16 cellular contexts compared by ENCODE assay signal in the genomic region with DNA sequence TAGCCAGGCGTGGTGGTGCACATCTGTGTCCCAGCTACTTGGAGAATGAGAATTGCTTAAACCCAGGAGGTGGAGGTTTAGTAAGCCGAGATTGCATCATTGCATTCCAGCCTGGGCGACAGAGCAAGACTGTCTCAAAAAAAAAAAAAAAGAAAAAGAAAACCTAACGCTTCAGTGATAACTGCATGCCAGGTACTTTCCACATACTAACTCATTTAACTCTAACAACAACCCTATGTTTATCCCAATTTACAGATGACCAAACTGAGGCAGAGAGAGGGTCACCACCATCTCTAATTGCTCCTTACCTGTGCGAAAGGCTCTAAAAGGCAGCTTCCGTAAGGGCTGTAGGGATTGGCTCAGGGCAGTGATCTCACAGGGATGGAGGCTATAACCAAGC. TPM values are rescaled to one million over a fixed set of nuclear protein-coding genes. Genes with fewer than 3 reads are reported as not detected.
DNase-seq lines count a peak whose midpoint lies in the region; ATAC-seq, FAIRE-seq and TF ChIP-seq lines count a peak whose summit lies in the region.
"Had no signal": no experiment of that assay in that cellular context is flagged by ENCODE, and none has a peak within 500 bp of the region (broad histone marks: within the 10 kb centered on the region; RNA-seq: fewer than 3 reads in every experiment).

No MANE protein-coding gene starts in this region.

- no peak overlapping the region for H3K9ac ChIP-seq in K562 (ENCODE audit: insufficient read depth in 1 of 2, low read depth in 2 of 2, low read length in 2 of 2)
- no peak overlapping the region for H3K9ac ChIP-seq in PC-3 (ENCODE audit: low read length)

- H3F3A ChIP-seq in PC-3 (ENCODE audit: low read length, unreplicated experiment), result peaks cover 6% of the 10 kb centered on the region

- TF ChIP-seq EP300 in K562 (IDR thresholded peaks at IDR 0.05; ENCODE audit: low read length) (no peak), suprapubic skin (IDR thresholded peaks at IDR 0.05) (no peak)

- H3K9me3 ChIP-seq in K562 (replicated peaks; ENCODE audit: control insufficient read depth, insufficient read depth, low read depth, low read length), result no peaks in the 10 kb centered on the region
- H3K9me3 ChIP-seq in PC-3 (ENCODE audit: low read length), result no peaks in the 10 kb centered on the region
- no peaks in the 10 kb centered on the region for H3K9me3 ChIP-seq in suprapubic skin
- H3K9me3 ChIP-seq: pancreas had no signal

- no peaks in the 10 kb centered on the region for H3K9me1 ChIP-seq in K562 (ENCODE audit: control insufficient read depth, insufficient read depth, low read length)

- in situ Hi-C loops in K562 (cut with MboI), result no loop called here

- FAIRE-seq in K562 (lab: Jason Lieb, UNC), result no peak
- FAIRE-seq: pancreas had no signal

- H3K4me3 ChIP-seq in K562, result no peak overlapping the region
- no peak overlapping the region for H3K4me3 ChIP-seq in PC-3 (ENCODE audit: low read length)
- no peak overlapping the region for H3K4me3 ChIP-seq in suprapubic skin
- H3K4me3 ChIP-seq: pancreas, SK-N-MC had no signal

- no peaks in the 10 kb centered on the region for H3K9me2 ChIP-seq in PC-3 (replicated peaks; ENCODE audit: low read length)

- peak; percentile 67 for DNase-seq in AG09319 (ENCODE audit: extremely low read depth, low read depth)
- DNase-seq in LHCN-M2 (ENCODE audit: low read depth), result peak; percentile 52
- DNase-seq in K562 (ENCODE audit: extremely low read depth in 1 of 4, low spot score in 3 of 4), result no peak
- DNase-seq in kidney tubule cell (ENCODE audit: low spot score), result peak; percentile 91
- DNase-seq in stimulated activated CD4-positive, alpha-beta T cell treated with anti-CD3 and anti-CD28 coated beads, Interleukin-15, amount 100 ng/mL, for 24 hours, result no peak
- DNase-seq in PC-3, result no peak
- no peak for DNase-seq in suprapubic skin (ENCODE audit: low spot score in 2 of 2)
- DNase-seq: activated CD8-positive, alpha-beta T cell treated with anti-CD3 and anti-CD28 coated beads, Interleukin-2, amount 10 ng/mL, durations not matched to agents 7 days and 5 days; activated naive CD8-positive, alpha-beta T cell treated with anti-CD3 and anti-CD28 coated beads, Interleukin-2, amount 10 ng/mL, durations not matched to agents 7 days and 5 days; endodermal cell; islet precursor cell; Kasumi-1; NCI-H510A treated with DMSO at 0.1 percent for 48 hours; pancreas had no signal

- TF ChIP-seq POLR2A in K562 (conservative IDR thresholded peaks at IDR 0.05) (no peak), suprapubic skin (IDR thresholded peaks at IDR 0.05) (no peak)

- H2AFZ ChIP-seq in K562 (ENCODE audit: low read depth, low read length) (no peak overlapping the region), PC-3 (ENCODE audit: low read length) (no peak overlapping the region)

- POLR2A ChIA-PET in K562 (lab: Yijun Ruan, JAX) (no interaction called here), PC-3 (lab: Charles Lee; ENCODE audit: unreplicated experiment) (no interaction called here)

- H3K4me1 ChIP-seq in K562 (replicated peaks in 1 of 2; ENCODE audit: control insufficient read depth in 2 of 2, insufficient read depth in 2 of 2, low read length in 2 of 2), result peaks cover 13 to 18% of the 10 kb centered on the region in 2 experiments; a peak in 4 of 5 replicates
- peaks cover 39% of the 10 kb centered on the region for H3K4me1 ChIP-seq in PC-3 (ENCODE audit: insufficient read depth, low read length)
- H3K4me1 ChIP-seq in suprapubic skin, result peaks cover 24% of the 10 kb centered on the region

- intact Hi-C loops in K562 (cut with micrococcal nuclease), result no loop called here
- intact Hi-C loops in PC-3 (cut with micrococcal nuclease), result no loop called here

- ATAC-seq in K562 (no peak), HG03025 (IDR thresholded peaks at IDR 0.05; ENCODE audit: low FRiP score, unreplicated experiment) (no peak), PC-3 (no peak)
- ATAC-seq: activated CD8-positive, alpha-beta T cell treated with anti-CD3 and anti-CD28 coated beads, Interleukin-2, amount 10 ng/mL, durations not matched to agents 7 days and 5 days had no signal

- 92% methylated on average over 4 of the region's 6 CpGs for WGBS in K562 (ENCODE audit: insufficient coverage, low coverage, missing lambda C conversion rate)
- WGBS in suprapubic skin, result 47% methylated on average over 6 of the region's 6 CpGs

- H3K27me3 ChIP-seq in K562 (ENCODE audit: control insufficient read depth in 2 of 2, insufficient read depth in 2 of 2, low read length in 2 of 2) (no peaks in the 10 kb centered on the region), PC-3 (ENCODE audit: low read length) (no peaks in the 10 kb centered on the region), suprapubic skin (no peaks in the 10 kb centered on the region)
- H3K27me3 ChIP-seq: pancreas had no signal

- 0 out of 2 replicates have a peak, but pooled peaks cover 3% of the 10 kb centered on the region for H4K20me1 ChIP-seq in K562 (replicated peaks; ENCODE audit: control insufficient read depth, insufficient read depth, low read length)
- H4K20me1 ChIP-seq in PC-3 (ENCODE audit: low read length), result peaks cover 12% of the 10 kb centered on the region; the same call in 1 of the 2 replicates

- no TSS peak for BruUV-seq in K562 (replicated peaks; lab: Mats Ljungman, UMichigan)
- BruUV-seq in PC-3 (replicated peaks; lab: Mats Ljungman, UMichigan), result no TSS peak

- no peak overlapping the region for H3K27ac ChIP-seq in K562 (ENCODE audit: extremely low read depth, low read depth, low read length)
- H3K27ac ChIP-seq in PC-3 (ENCODE audit: low read length), result no peak overlapping the region
- H3K27ac ChIP-seq in suprapubic skin, result no peak overlapping the region
- H3K27ac ChIP-seq: SK-N-MC had no signal

- peaks cover 26% of the 10 kb centered on the region; the same call in 2 of the 3 replicates for H3K36me3 ChIP-seq in K562 (ENCODE audit: control insufficient read depth, insufficient read depth, low read length)
- peaks cover 8% of the 10 kb centered on the region for H3K36me3 ChIP-seq in PC-3 (ENCODE audit: low read depth, low read length)
- H3K36me3 ChIP-seq in suprapubic skin, result peaks cover 30% of the 10 kb centered on the region

- H3K79me2 ChIP-seq in K562 (ENCODE audit: control insufficient read depth, insufficient read depth, low read length) (peaks cover 27% of the 10 kb centered on the region), PC-3 (ENCODE audit: low read length) (peaks cover 70% of the 10 kb centered on the region)

- TF ChIP-seq CTCF in AG09319 (IDR thresholded peaks at IDR 0.05; ENCODE audit: low read depth, low read length), result no peak
- no peak for TF ChIP-seq CTCF in K562 (IDR thresholded peaks at IDR 0.05 in 2 of 3, conservative IDR thresholded peaks at IDR 0.05 in 1 of 3; ENCODE audit: insufficient read depth in 2 of 3, low read depth in 1 of 3, low read length in 3 of 3)
- no peak for TF ChIP-seq CTCF in PC-3 (conservative IDR thresholded peaks at IDR 0.05; ENCODE audit: low read depth, low read length)
- TF ChIP-seq CTCF in suprapubic skin (IDR thresholded peaks at IDR 0.05), result no peak

- H3K4me2 ChIP-seq in K562 (ENCODE audit: insufficient read depth, low read length), result no peak overlapping the region
- no peak overlapping the region for H3K4me2 ChIP-seq in PC-3 (ENCODE audit: low read length)

- TF ChIP-seq RAD21 in K562 (CRISPR knock-in tag; conservative IDR thresholded peaks at IDR 0.05 in 1 of 2, IDR thresholded peaks at IDR 0.05 in 1 of 2), result no peak

- CTCF ChIA-PET in K562 (lab: Yijun Ruan, JAX; ENCODE audit: low intra/inter-chr PET ratio), result no interaction called here
- CTCF ChIA-PET in PC-3 (lab: Charles Lee), result no interaction called here

TF ChIP-seq in K562, 482 proteins besides CTCF, POLR2A, EP300 and RAD21:
- TF ChIP-seq TOE1 (IDR thresholded peaks at IDR 0.05; ENCODE audit: borderline replicate concordance) (no peak), TOE1 (CRISPR knock-in tag; IDR thresholded peaks at IDR 0.05; ENCODE audit: borderline replicate concordance, low read depth) (no peak), ATF3 (IDR thresholded peaks at IDR 0.05) (0 out of 2 replicates have a peak, but pooled peaks have one; percentile 8), ATF3 (CRISPR knock-in tag; conservative IDR thresholded peaks at IDR 0.05) (no peak), RBM25 (IDR thresholded peaks at IDR 0.05; ENCODE audit: low read depth, low read length, severe bottlenecking) (peak; percentile 69)

RNA-seq across cellular contexts. Expression of gene PISD, which starts 11.6 kb away (rescaled TPM):
- total RNA-seq in LHCN-M2 (2014; rRNA removed), result 28.7 and 36.0 TPM in 2 replicates
- polyA plus RNA-seq in LHCN-M2 (2012), result 14.3 TPM
- 37.5 and 84.0 TPM in 2 replicates for total RNA-seq in K562 (2011; cell fraction: chromatin; rRNA removed; ENCODE audit: low replicate concordance)
- 62.2 and 72.4 TPM in 2 replicates for total RNA-seq in K562 (2011; cell fraction: nucleolus; rRNA removed)
- 47.8 and 52.1 TPM in 2 replicates for total RNA-seq in K562 (2011; cell fraction: nucleoplasm; rRNA removed)
- total RNA-seq in K562 (2014; rRNA removed), result 33.3 and 47.1 TPM in 2 replicates
- 20.2 and 24.5 TPM in 2 replicates for total RNA-seq in K562 (2014; rRNA removed; fragmentation: Illumina TruSeq; extraction: Trizol)
- 27.4 and 28.1 TPM in 2 replicates for total RNA-seq in K562 (2015; rRNA removed; fragmentation: Illumina TruSeq; extraction: Trizol)
- 56.8 and 63.1 TPM in 2 replicates for total RNA-seq in K562 (2021)
- polyA plus RNA-seq in K562 (2011; rRNA removed), result 29.1 and 44.3 TPM in 2 replicates
- 48.2 and 59.1 TPM in 2 replicates for polyA plus RNA-seq in K562 (2011; cell fraction: cytosol; rRNA removed)
- polyA plus RNA-seq in K562 (2011; cell fraction: nucleus; rRNA removed), result 112 and 122 TPM in 2 replicates
- polyA plus RNA-seq in K562 (2012), result 31.9 and 36.1 TPM in 2 replicates
- polyA plus RNA-seq in K562 (2014; fragmentation: Illumina TruSeq; extraction: Trizol), result 42.6 and 48.5 TPM in 2 replicates
- 10 to 100 TPM; 44.4 to 65.9 TPM for polyA plus RNA-seq in K562 (2014; fragmentation: Nextera tagmentation; extraction: Ambion mirVana)
- 36.6 and 44.9 TPM in 2 replicates for polyA plus RNA-seq in K562 (2014; rRNA removed)
- polyA minus RNA-seq in K562 (2011; rRNA and poly(A)+ RNA removed), result 14.8 and 17.3 TPM in 2 replicates
- 17.0 and 18.8 TPM in 2 replicates for polyA minus RNA-seq in K562 (2011; cell fraction: cytosol; rRNA and poly(A)+ RNA removed)
- 22.3 and 29.7 TPM in 2 replicates for polyA minus RNA-seq in K562 (2011; cell fraction: nucleus; rRNA and poly(A)+ RNA removed)
- total RNA-seq in PC-3 (2014; rRNA removed), result 36.0 and 50.5 TPM in 2 replicates
- 10 to 100 TPM; 42.5 to 91.7 (median 57.9) TPM for total RNA-seq in suprapubic skin

Comparison
In these comparisons a context has a peak if more than half of its experiments do, and no peak if none do; other contexts are left out.
1. DNase-seq: peak in AG09319 (single experiment), LHCN-M2 (single experiment) and kidney tubule cell (single experiment); none in K562 (0 of 4), stimulated activated CD4-positive, alpha-beta T cell treated with anti-CD3 and anti-CD28 coated beads, Interleukin-15, amount 100 ng/mL, for 24 hours (single experiment), PC-3 (single experiment) and suprapubic skin (0 of 2).